In the genomic region with DNA sequence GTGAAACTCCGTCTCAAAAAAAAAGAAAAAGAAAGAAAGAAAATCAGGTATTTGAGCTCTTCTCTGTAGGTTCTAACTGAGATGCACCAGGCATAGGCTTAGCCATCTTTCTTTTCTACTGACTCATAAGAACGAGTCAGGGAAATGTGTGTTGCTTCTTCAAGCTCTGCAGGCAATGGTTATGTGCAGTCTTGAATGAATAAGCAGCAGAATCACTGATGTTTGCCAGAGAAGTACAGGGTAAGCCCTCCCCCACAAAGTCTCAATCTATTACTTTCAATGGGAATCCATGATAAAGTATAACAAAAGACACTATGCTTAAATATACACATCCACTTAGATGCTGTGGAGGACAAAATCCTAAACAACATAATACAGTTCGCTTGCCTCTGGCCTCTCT, we compare ENCODE assay signal across 17 cellular contexts.
DNase-seq lines count a peak whose midpoint lies in the region; ATAC-seq, FAIRE-seq and TF ChIP-seq lines count a peak whose summit lies in the region.
"Had no signal": no experiment of that assay in that cellular context is flagged by ENCODE, and none has a peak within 500 bp of the region (broad histone marks: within the 10 kb centered on the region; RNA-seq: fewer than 3 reads in every experiment).

No MANE protein-coding gene starts in this region.

- H3K27ac ChIP-seq in mammary epithelial cell (ENCODE audit: insufficient read depth, low read depth, low read length): no peak overlapping the region
- no peak overlapping the region for H3K27ac ChIP-seq in left lung
- no peak overlapping the region for H3K27ac ChIP-seq in pancreas
- H3K27ac ChIP-seq: PC-9 had no signal

- no peak overlapping the region for H2AFZ ChIP-seq in mammary epithelial cell (ENCODE audit: low read depth, low read length)
- H2AFZ ChIP-seq: PC-9 had no signal

- H3K79me2 ChIP-seq in mammary epithelial cell (ENCODE audit: insufficient read depth, low read length): peaks cover 51% of the 10 kb centered on the region

- TF ChIP-seq CTCF in mammary epithelial cell (conservative IDR thresholded peaks at IDR 0.05 in 1 of 2, IDR thresholded peaks at IDR 0.05 in 1 of 2; ENCODE audit: extremely low read depth in 1 of 2, insufficient read depth in 1 of 2, low read depth in 1 of 2, low read length in 2 of 2) (no peak), left lung (IDR thresholded peaks at IDR 0.05) (no peak), pancreas (IDR thresholded peaks at IDR 0.05) (no peak)

- H3K9ac ChIP-seq in mammary epithelial cell (ENCODE audit: insufficient read depth, low read length): no peak overlapping the region

- ATAC-seq in left lung (no peak), HG02852 (IDR thresholded peaks at IDR 0.05; ENCODE audit: unreplicated experiment) (no peak), pancreas (no peak)

- H3K4me1 ChIP-seq in mammary epithelial cell (ENCODE audit: insufficient read depth, low read length) (peaks cover 15% of the 10 kb centered on the region), left lung (no peaks in the 10 kb centered on the region), pancreas (peaks cover 0 to 9% (median 8%) of the 10 kb centered on the region in 3 donors)

- H3K27me3 ChIP-seq in mammary epithelial cell (ENCODE audit: insufficient read depth, low read length) (no peaks in the 10 kb centered on the region), left lung (no peaks in the 10 kb centered on the region), pancreas (no peaks in the 10 kb centered on the region)

- dilution Hi-C loops in mammary epithelial cell (cut with HindIII; ENCODE audit: low sequenced_read_pairs): no loop called here

- no peaks in the 10 kb centered on the region for H4K20me1 ChIP-seq in mammary epithelial cell (ENCODE audit: insufficient read depth, low read length)

- FAIRE-seq in pancreas (lab: Jason Lieb, UNC): no peak
- FAIRE-seq: small intestine had no signal

- no peak overlapping the region for H3K4me2 ChIP-seq in mammary epithelial cell (ENCODE audit: insufficient read depth, low read depth, low read length)
- H3K4me2 ChIP-seq: PC-9 had no signal

- 96% methylated on average over 3 of the region's 3 CpGs for WGBS in mammary epithelial cell (ENCODE audit: low coverage, missing lambda C conversion rate)
- WGBS in pancreas, 2 donors: 94% methylated on average over 3 of the region's 3 CpGs

- in situ Hi-C loops in mammary epithelial cell (cut with MboI; ENCODE audit: low sequenced_read_pairs in 2 of 2): no loop called here

- BruUV-seq in mammary epithelial cell (replicated peaks; lab: Mats Ljungman, UMichigan): no TSS peak

- H3K4me3 ChIP-seq in mammary epithelial cell (replicated peaks in 1 of 3; ENCODE audit: insufficient read depth in 1 of 3, low read depth in 2 of 3, low read length in 3 of 3): no peak overlapping the region
- H3K4me3 ChIP-seq in left lung: no peak overlapping the region
- no peak overlapping the region for H3K4me3 ChIP-seq in pancreas
- H3K4me3 ChIP-seq: lung, PC-9 had no signal

- CTCF ChIA-PET in mammary epithelial cell (lab: Charles Lee; ENCODE audit: low non-redundant PET): no interaction called here

- H3K9me3 ChIP-seq in mammary epithelial cell (replicated peaks; ENCODE audit: insufficient read depth, low read length): no peaks in the 10 kb centered on the region
- no peaks in the 10 kb centered on the region for H3K9me3 ChIP-seq in left lung
- no peaks in the 10 kb centered on the region for H3K9me3 ChIP-seq in pancreas

- peak; percentile 29 for DNase-seq in AG20443 (ENCODE audit: low spot score)
- peak; percentile 27 for DNase-seq in M059J (ENCODE audit: low read depth)
- peak; percentile 47 for DNase-seq in mammary epithelial cell
- DNase-seq in kidney glomerular epithelial cell (lab: John Stamatoyannopoulos, UW): peak; percentile 65
- no peak for DNase-seq in left lung
- no peak for DNase-seq in central memory CD4-positive, alpha-beta T cell
- no peak for DNase-seq in pancreas
- DNase-seq: activated CD4-positive, alpha-beta T cell treated with anti-CD3 and anti-CD28 coated beads for 4 hours; amygdala; Karpas-422; NCI-H774; PC-9; small intestine; stimulated activated CD4-positive, alpha-beta T cell treated with anti-CD3 and anti-CD28 coated beads, Interleukin-4, amount 100 ng/mL, for 1 hour; T-helper 9 cell had no signal

- intact Hi-C loops in mammary epithelial cell (cut with micrococcal nuclease): no loop called here
- intact Hi-C loops in left lung (cut with DNase I): no loop called here
- intact Hi-C loops in pancreas (cut with DNase I): no loop called here

- H3K36me3 ChIP-seq in mammary epithelial cell (ENCODE audit: insufficient read depth, low read length) (no peaks in the 10 kb centered on the region), left lung (no peaks in the 10 kb centered on the region), pancreas (no peaks in the 10 kb centered on the region)

Comparison
In these comparisons a context has a peak if more than half of its experiments do, and no peak if none do; other contexts are left out.
1. DNase-seq: peak in AG20443 (single experiment), M059J (single experiment), mammary epithelial cell (single experiment) and kidney glomerular epithelial cell (single experiment); none in left lung (0 of 2), central memory CD4-positive, alpha-beta T cell (single experiment) and pancreas (0 of 6).